In the genomic region with DNA sequence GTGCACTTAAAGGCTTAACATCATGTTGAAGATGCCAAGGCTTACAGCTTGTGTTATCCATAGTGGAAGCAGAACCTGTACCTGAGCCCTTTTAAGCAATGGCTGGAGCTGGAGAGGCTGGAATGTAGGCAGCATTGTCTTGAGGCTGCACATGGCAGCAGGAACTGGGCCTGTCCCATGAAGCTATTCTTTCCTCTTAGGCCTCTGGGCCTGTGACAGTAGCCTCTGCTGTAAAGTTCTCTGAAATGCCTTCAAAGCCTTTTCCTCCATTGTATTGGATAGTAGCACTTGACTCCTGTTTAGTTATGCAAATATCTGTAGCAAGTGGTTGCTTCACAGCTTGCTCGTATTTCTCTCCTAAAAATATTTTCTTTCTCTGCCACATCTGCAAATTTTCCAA, we compare ENCODE assay signal across 1 cellular context.
A peak's percentile ranks its signal among the peaks of the same experiment; 100 is the strongest.
TF ChIP-seq lines count a peak whose summit lies in the region.

No MANE protein-coding gene starts in this region.

TF ChIP-seq in H1, 55 proteins besides CTCF, POLR2A, EP300 and RAD21:
- TF ChIP-seq GABPA (IDR thresholded peaks at IDR 0.05; ENCODE audit: borderline replicate concordance, insufficient read depth, low read length) (no peak), CHD2 (IDR thresholded peaks at IDR 0.05; ENCODE audit: low read length) (no peak), NRF1 (IDR thresholded peaks at IDR 0.05; ENCODE audit: low read depth, low read length) (no peak), JUN (IDR thresholded peaks at IDR 0.05; ENCODE audit: low read depth, low read length) (no peak), SRF (IDR thresholded peaks at IDR 0.05; ENCODE audit: low read depth, low read length) (no peak), CBX5 (IDR thresholded peaks at IDR 0.05; ENCODE audit: low read depth, low read length) (no peak), CEBPB (IDR thresholded peaks at IDR 0.05; ENCODE audit: low read depth, low read length) (peak; percentile 38; the same call in 1 of the 2 replicates)
- TF ChIP-seq, protein P1, sequence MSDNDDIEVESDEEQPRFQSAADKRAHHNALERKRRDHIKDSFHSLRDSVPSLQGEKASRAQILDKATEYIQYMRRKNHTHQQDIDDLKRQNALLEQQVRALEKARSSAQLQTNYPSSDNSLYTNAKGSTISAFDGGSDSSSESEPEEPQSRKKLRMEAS (IDR thresholded peaks at IDR 0.05), result peak; percentile 28; the same call in 1 of the 2 replicates
